In the genomic region with DNA sequence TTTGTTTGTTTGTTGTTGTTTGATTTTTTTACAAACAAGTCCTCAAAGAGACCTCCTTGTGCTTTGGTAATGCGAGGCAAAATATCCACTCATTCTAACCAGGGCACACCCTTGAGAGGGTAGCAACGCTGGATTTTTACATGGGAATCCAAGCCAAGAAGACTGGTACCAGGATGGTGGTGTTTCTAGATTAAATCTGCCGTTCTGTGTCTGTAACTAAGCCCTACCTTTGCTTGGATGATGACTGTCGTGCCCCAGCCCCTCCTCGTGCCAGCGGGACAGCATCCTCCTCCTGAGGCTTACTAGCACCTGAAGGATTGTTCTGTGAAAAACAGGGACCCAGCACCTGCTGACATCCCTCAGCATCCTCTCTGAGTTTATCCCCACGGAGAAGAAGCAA, we compare ENCODE assay signal across 12 cellular contexts. TPM values are rescaled to one million over a fixed set of nuclear protein-coding genes. Genes with fewer than 3 reads are reported as not detected.
DNase-seq lines count a peak whose midpoint lies in the region; ATAC-seq and TF ChIP-seq lines count a peak whose summit lies in the region.
"Had no signal": no experiment of that assay in that cellular context is flagged by ENCODE, and none has a peak within 500 bp of the region (broad histone marks: within the 10 kb centered on the region; RNA-seq: fewer than 3 reads in every experiment).

No MANE protein-coding gene starts in this region.

- peak overlapping the region; percentile 86 for H2BK120ac ChIP-seq in IMR-90 (ENCODE audit: low read depth, low read length)

- peak overlapping the region; percentile 74 for H3K14ac ChIP-seq in IMR-90 (replicated peaks; ENCODE audit: low read depth, low read length)

- H3K4me3 Mint-ChIP-seq in activated T-helper 2 cell treated with anti-CD3 and anti-CD28 coated beads, Interferon-gamma antibody, Interleukin-2, Interleukin-4, amounts not matched to agents 10 μg/mL and 5 μg/mL and 100 μg/mL, durations not matched to agents 14 hours and 24 hours and 36 hours (ENCODE audit: low read depth): no peak overlapping the region

- H3K18ac ChIP-seq in IMR-90 (ENCODE audit: low read depth, low read length): peak overlapping the region; percentile 17; the same call in 1 of the 2 replicates

- WGBS in IMR-90 (ENCODE audit: extremely low coverage in 2 of 2, insufficient read length in 1 of 2), 2 experiments: 38% methylated on average over 3 of the region's 7 CpGs; no CpG with 5 or more reads in 1 of the 2 experiments

- peak overlapping the region; percentile 76 for H2AFZ ChIP-seq in IMR-90 (replicated peaks; ENCODE audit: low read length, poor library complexity)

- peak overlapping the region; percentile 40 for H3K9ac ChIP-seq in IMR-90 (ENCODE audit: low read depth, low read length)
- peak overlapping the region in 1 of 2 donors; percentile 50 for H3K9ac ChIP-seq in duodenal mucosa (ENCODE audit: low read depth in 1 of 2, low read length in 2 of 2)

- no peaks in the 10 kb centered on the region; the same call in 1 of the 2 replicates for H3K9me1 ChIP-seq in IMR-90 (ENCODE audit: insufficient read depth, low read length)

- no peaks in the 10 kb centered on the region for H4K20me1 ChIP-seq in IMR-90 (ENCODE audit: insufficient read depth, low read length)

- peak overlapping the region; percentile 78 for H2BK20ac ChIP-seq in IMR-90 (ENCODE audit: low read depth, low read length)

- peaks cover 7% of the 10 kb centered on the region for H3K4me1 Mint-ChIP-seq in activated T-helper 2 cell treated with anti-CD3 and anti-CD28 coated beads, Interferon-gamma antibody, Interleukin-2, Interleukin-4, amounts not matched to agents 10 μg/mL and 5 μg/mL and 100 μg/mL, durations not matched to agents 14 hours and 24 hours and 36 hours (ENCODE audit: low read depth)

- intact Hi-C loops in IMR-90 (cut with micrococcal nuclease) (no loop called here), upper lobe of right lung (cut with DNase I) (no loop called here), left colon (cut with DNase I, micrococcal nuclease) (no loop called here)
- intact Hi-C loops in activated T-helper 2 cell treated with anti-CD3 and anti-CD28 coated beads, Interferon-gamma antibody, Interleukin-2, Interleukin-4, amounts not matched to agents 10 μg/mL and 5 μg/mL and 100 μg/mL, durations not matched to agents 14 hours and 24 hours and 36 hours (cut with micrococcal nuclease): no loop called here

- CTCF ChIA-PET in IMR-90 (lab: Yijun Ruan, JAX): no interaction called here

- no TSS peak for BruUV-seq in IMR-90 (replicated peaks; lab: Mats Ljungman, UMichigan)

- H3K4me2 ChIP-seq in IMR-90 (ENCODE audit: low read depth, low read length): peak overlapping the region; percentile 92

- dilution Hi-C loops in IMR-90 (cut with HindIII; ENCODE audit: low sequenced_read_pairs, unreplicated experiment): no loop called here

- H2AK5ac ChIP-seq in IMR-90 (ENCODE audit: low read depth, low read length): peak overlapping the region; percentile 74

- peak overlapping the region in 1 of 2 experiments; percentile 71; a peak in 3 of 4 replicates for H4K8ac ChIP-seq in IMR-90 (ENCODE audit: low read depth in 2 of 2, low read length in 2 of 2)

- peaks cover 13% of the 10 kb centered on the region for H3K27me3 Mint-ChIP-seq in activated T-helper 2 cell treated with anti-CD3 and anti-CD28 coated beads, Interferon-gamma antibody, Interleukin-2, Interleukin-4, amounts not matched to agents 10 μg/mL and 5 μg/mL and 100 μg/mL, durations not matched to agents 14 hours and 24 hours and 36 hours (ENCODE audit: low read depth)

- H3K9me3 ChIP-seq in IMR-90 (ENCODE audit: control insufficient read depth, insufficient read depth, low read length) (no peaks in the 10 kb centered on the region), duodenal mucosa (ENCODE audit: control insufficient read depth in 1 of 2, low read length in 2 of 2) (no peaks in the 10 kb centered on the region), muscle layer of duodenum (ENCODE audit: control insufficient read depth in 1 of 2, low read length in 2 of 2) (no peaks in the 10 kb centered on the region), upper lobe of right lung (no peaks in the 10 kb centered on the region)
- H3K9me3 ChIP-seq: HAP-1, uterus had no signal

- DNase-seq in IMR-90: no peak
- DNase-seq in upper lobe of right lung: no peak
- DNase-seq in AG20443 (ENCODE audit: low spot score): no peak
- no peak for DNase-seq in left colon
- DNase-seq in activated T-helper 2 cell treated with anti-CD3 and anti-CD28 coated beads, Interferon-gamma antibody, Interleukin-2, Interleukin-4, amounts not matched to agents 10 μg/mL and 5 μg/mL and 100 μg/mL, durations not matched to agents 14 hours and 24 hours and 36 hours (ENCODE audit: low spot score): no peak
- DNase-seq: activated T-cell treated with anti-CD3 and anti-CD28 coated beads, Interleukin-2, amount 50 U/mL, for 72 hours; hypothalamus; NCI-H1436; uterus had no signal

- in situ Hi-C loops in IMR-90 (cut with MboI; ENCODE audit: low sequenced_read_pairs): no loop called here

- no peaks in the 10 kb centered on the region for H3K9me3 Mint-ChIP-seq in activated T-helper 2 cell treated with anti-CD3 and anti-CD28 coated beads, Interferon-gamma antibody, Interleukin-2, Interleukin-4, amounts not matched to agents 10 μg/mL and 5 μg/mL and 100 μg/mL, durations not matched to agents 14 hours and 24 hours and 36 hours

- peak overlapping the region; percentile 84 for H2AK9ac ChIP-seq in IMR-90 (replicated peaks; ENCODE audit: low read depth, low read length, poor library complexity)

- no peak overlapping the region for H3K27ac Mint-ChIP-seq in activated T-helper 2 cell treated with anti-CD3 and anti-CD28 coated beads, Interferon-gamma antibody, Interleukin-2, Interleukin-4, amounts not matched to agents 10 μg/mL and 5 μg/mL and 100 μg/mL, durations not matched to agents 14 hours and 24 hours and 36 hours
- H3K27ac Mint-ChIP-seq: activated T-cell treated with anti-CD3 and anti-CD28 coated beads, Interleukin-2, amount 50 U/mL, for 72 hours had no signal

- no peaks in the 10 kb centered on the region for H3K36me3 ChIP-seq in IMR-90 (ENCODE audit: control insufficient read depth, insufficient read depth, low read length)
- no peaks in the 10 kb centered on the region for H3K36me3 ChIP-seq in duodenal mucosa (ENCODE audit: control insufficient read depth in 1 of 2, insufficient read depth in 2 of 2, low read length in 2 of 2)
- H3K36me3 ChIP-seq in muscle layer of duodenum (ENCODE audit: control insufficient read depth in 1 of 2, insufficient read depth in 2 of 2, low read length in 2 of 2): no peaks in the 10 kb centered on the region
- no peaks in the 10 kb centered on the region for H3K36me3 ChIP-seq in upper lobe of right lung
- H3K36me3 ChIP-seq: HAP-1, uterus had no signal

- TF ChIP-seq CTCF in IMR-90 (conservative IDR thresholded peaks at IDR 0.05; ENCODE audit: low read depth, low read length): no peak
- no peak for TF ChIP-seq CTCF in upper lobe of right lung (IDR thresholded peaks at IDR 0.05)

- ATAC-seq in IMR-90 (ENCODE audit: low read depth) (peak; percentile 55), upper lobe of right lung (no peak), left colon (no peak)

- no peak overlapping the region for H3K27ac ChIP-seq in IMR-90 (ENCODE audit: insufficient read depth, low read length)
- H3K27ac ChIP-seq in duodenal mucosa (ENCODE audit: low read depth, low read length): peak overlapping the region; percentile 74
- peak overlapping the region; percentile 32 for H3K27ac ChIP-seq in muscle layer of duodenum (ENCODE audit: low read length)
- H3K27ac ChIP-seq in upper lobe of right lung: no peak overlapping the region

- peaks cover 6% of the 10 kb centered on the region for H3K4me1 ChIP-seq in IMR-90 (ENCODE audit: control insufficient read depth, insufficient read depth, low read length)
- peaks cover 5 to 7% of the 10 kb centered on the region in 2 donors for H3K4me1 ChIP-seq in duodenal mucosa (ENCODE audit: control insufficient read depth in 1 of 2, insufficient read depth in 2 of 2, low read length in 2 of 2)
- peaks cover 0 to 5% of the 10 kb centered on the region in 2 donors for H3K4me1 ChIP-seq in muscle layer of duodenum (ENCODE audit: control insufficient read depth in 1 of 2, insufficient read depth in 2 of 2, low read length in 2 of 2)
- H3K4me1 ChIP-seq in upper lobe of right lung: peaks cover 4% of the 10 kb centered on the region
- H3K4me1 ChIP-seq: uterus had no signal

- peak overlapping the region; percentile 64; the same call in 1 of the 2 replicates for H3K56ac ChIP-seq in IMR-90 (ENCODE audit: extremely low read depth, insufficient read depth, low read length)

- H3K36me3 Mint-ChIP-seq in activated T-helper 2 cell treated with anti-CD3 and anti-CD28 coated beads, Interferon-gamma antibody, Interleukin-2, Interleukin-4, amounts not matched to agents 10 μg/mL and 5 μg/mL and 100 μg/mL, durations not matched to agents 14 hours and 24 hours and 36 hours (ENCODE audit: low read depth): no peaks in the 10 kb centered on the region

- TF ChIP-seq POLR2A in IMR-90 (IDR thresholded peaks at IDR 0.05; ENCODE audit: low read depth, low read length): no peak

- TF ChIP-seq RAD21 in IMR-90 (IDR thresholded peaks at IDR 0.05; ENCODE audit: low read length): no peak

- H3K4ac ChIP-seq in IMR-90 (ENCODE audit: low read depth, low read length): peak overlapping the region; percentile 42

- peak overlapping the region; percentile 81 for H3K23ac ChIP-seq in IMR-90 (ENCODE audit: low read depth, low read length)

- H2BK15ac ChIP-seq in IMR-90 (ENCODE audit: low read depth, low read length): peak overlapping the region; percentile 61; the same call in 1 of the 3 replicates

- H4K91ac ChIP-seq in IMR-90 (ENCODE audit: insufficient read depth, low read depth, low read length): peak overlapping the region; percentile 43

- POLR2A ChIA-PET in IMR-90 (lab: Charles Lee; ENCODE audit: unreplicated experiment): no interaction called here

- H3K79me1 ChIP-seq in IMR-90 (ENCODE audit: low read depth in 1 of 2, low read length in 2 of 2): no peaks in the 10 kb centered on the region

- H3K4me3 ChIP-seq in IMR-90 (ENCODE audit: insufficient read depth, low read depth, low read length) (peak overlapping the region; percentile 43; the same call in 1 of the 2 replicates), duodenal mucosa (ENCODE audit: low read depth in 1 of 2, low read length in 2 of 2) (peak overlapping the region; percentile 34 to 57), muscle layer of duodenum (ENCODE audit: low read depth in 1 of 2, low read length in 2 of 2) (peak overlapping the region; percentile 47 to 55), upper lobe of right lung (peak overlapping the region; percentile 9)
- H3K4me3 ChIP-seq: HAP-1, uterus had no signal

- peak overlapping the region; percentile 37 for H2BK5ac ChIP-seq in IMR-90 (ENCODE audit: low read depth, low read length, poor library complexity, severe bottlenecking)

- H3K27me3 ChIP-seq in IMR-90 (ENCODE audit: control insufficient read depth, insufficient read depth, low read length): no peaks in the 10 kb centered on the region
- no peaks in the 10 kb centered on the region for H3K27me3 ChIP-seq in duodenal mucosa (ENCODE audit: control insufficient read depth in 1 of 2, insufficient read depth in 2 of 2, low read length in 2 of 2)
- H3K27me3 ChIP-seq in muscle layer of duodenum (ENCODE audit: low read depth, low read length): no peaks in the 10 kb centered on the region
- H3K27me3 ChIP-seq in upper lobe of right lung: no peaks in the 10 kb centered on the region
- H3K27me3 ChIP-seq: uterus had no signal

- peak overlapping the region; percentile 49 for H4K5ac ChIP-seq in IMR-90 (ENCODE audit: low read depth, low read length)

RNA-seq across cellular contexts. Expression of a gene that starts 5.2 kb away (rescaled TPM):
- 8.8 and 20.6 TPM in 2 replicates for total RNA-seq in IMR-90 (2012; rRNA removed)
- 65.2 and 125 TPM in 2 replicates for polyA plus RNA-seq in IMR-90 (2012; rRNA removed)
- 4.9 and 5.5 TPM in 2 replicates for polyA plus RNA-seq in IMR-90 (2012; cell fraction: cytosol; rRNA removed)
- polyA plus RNA-seq in IMR-90 (2012; cell fraction: nucleus; rRNA removed; ENCODE audit: low replicate concordance): 5.2 and 22.2 TPM in 2 replicates
- total RNA-seq in upper lobe of right lung: 86.2 TPM
- 10 to 100 TPM; 91.0 to 91.9 TPM for total RNA-seq in left colon
- 109 and 117 TPM in 2 replicates for total RNA-seq in activated T-helper 2 cell treated with anti-CD3 and anti-CD28 coated beads, Interferon-gamma antibody, Interleukin-2, Interleukin-4, amounts not matched to agents 10 μg/mL and 5 μg/mL and 100 μg/mL, durations not matched to agents 14 hours and 24 hours and 36 hours

Comparison
In these comparisons a context has a peak if more than half of its experiments do, and no peak if none do; other contexts are left out.
1. H3K27ac ChIP-seq: peak in duodenal mucosa (single experiment) and muscle layer of duodenum (single experiment); none in IMR-90 (single experiment) and upper lobe of right lung (single experiment).
2. Peak in every context shown above with its lines, with median percentiles within 50 percentile points of each other: H3K4me3 ChIP-seq.